1 cellular context compared by ENCODE assay signal in the genomic region with DNA sequence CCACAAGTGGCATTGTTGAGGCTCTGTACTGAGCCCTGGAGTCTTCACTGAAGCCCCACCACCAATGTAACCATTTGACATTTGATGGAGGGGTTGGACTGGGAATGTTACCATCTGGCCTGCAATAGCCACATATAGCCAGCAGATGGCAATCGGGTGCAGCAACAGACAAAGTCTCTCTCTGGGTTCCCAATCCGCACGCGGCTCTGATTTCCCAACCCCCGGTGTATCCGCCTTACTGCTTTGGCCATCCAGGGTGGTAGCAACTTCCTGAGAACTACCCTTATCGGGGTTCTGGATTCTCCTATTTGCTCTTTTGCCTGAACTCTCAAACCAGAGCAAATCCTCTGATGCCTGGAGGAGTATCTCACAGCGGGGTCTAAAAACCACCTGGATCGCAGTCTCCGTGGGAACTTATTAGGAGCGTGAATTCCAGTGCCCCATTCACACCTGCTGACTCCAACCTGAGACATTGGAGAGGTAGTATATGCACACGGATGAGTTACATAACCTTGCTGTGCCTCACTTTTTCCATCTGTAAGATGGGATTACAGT.
TF ChIP-seq lines count a peak whose summit lies in the region.

No MANE protein-coding gene starts in this region.

TF ChIP-seq in WTC11, 78 proteins besides CTCF, POLR2A, EP300 and RAD21 (continued from another document and continues in another):
- TF ChIP-seq AFF4 (CRISPR knock-in tag; IDR thresholded peaks at IDR 0.05; ENCODE audit: borderline replicate concordance) (no peak), CREB1 (CRISPR knock-in tag; IDR thresholded peaks at IDR 0.05) (no peak), KAT7 (CRISPR knock-in tag; IDR thresholded peaks at IDR 0.05; ENCODE audit: borderline replicate concordance) (no peak), ZNF416 (CRISPR knock-in tag; IDR thresholded peaks at IDR 0.05) (no peak), JUN (CRISPR knock-in tag; IDR thresholded peaks at IDR 0.05) (no peak), PREB (CRISPR knock-in tag; IDR thresholded peaks at IDR 0.05; ENCODE audit: borderline replicate concordance) (no peak), NR2C2 (CRISPR knock-in tag; IDR thresholded peaks at IDR 0.05) (no peak), AR (CRISPR knock-in tag; IDR thresholded peaks at IDR 0.05) (no peak), ZMAT4 (CRISPR knock-in tag; IDR thresholded peaks at IDR 0.05) (no peak), ZNF423 (CRISPR knock-in tag; IDR thresholded peaks at IDR 0.05) (no peak), ATF3 (CRISPR knock-in tag; conservative IDR thresholded peaks at IDR 0.05) (no peak), TEAD4 (CRISPR knock-in tag; IDR thresholded peaks at IDR 0.05) (no peak), MXD4 (CRISPR knock-in tag; IDR thresholded peaks at IDR 0.05; ENCODE audit: borderline replicate concordance) (no peak), JAZF1 (CRISPR knock-in tag; IDR thresholded peaks at IDR 0.05) (no peak), ZNF138 (CRISPR knock-in tag; conservative IDR thresholded peaks at IDR 0.05) (no peak), E2F5 (CRISPR knock-in tag; IDR thresholded peaks at IDR 0.05) (no peak), IRF1 (CRISPR knock-in tag; IDR thresholded peaks at IDR 0.05) (no peak), ETV6 (CRISPR knock-in tag; IDR thresholded peaks at IDR 0.05) (peak; percentile 41; the same call in 1 of the 2 replicates), TP53 (CRISPR knock-in tag; IDR thresholded peaks at IDR 0.05) (peak; percentile 59; the same call in 1 of the 2 replicates), RORB (CRISPR knock-in tag; IDR thresholded peaks at IDR 0.05) (no peak), ZNF219 (CRISPR knock-in tag; IDR thresholded peaks at IDR 0.05; ENCODE audit: borderline replicate concordance) (no peak)
- TF ChIP-seq, protein P1, sequence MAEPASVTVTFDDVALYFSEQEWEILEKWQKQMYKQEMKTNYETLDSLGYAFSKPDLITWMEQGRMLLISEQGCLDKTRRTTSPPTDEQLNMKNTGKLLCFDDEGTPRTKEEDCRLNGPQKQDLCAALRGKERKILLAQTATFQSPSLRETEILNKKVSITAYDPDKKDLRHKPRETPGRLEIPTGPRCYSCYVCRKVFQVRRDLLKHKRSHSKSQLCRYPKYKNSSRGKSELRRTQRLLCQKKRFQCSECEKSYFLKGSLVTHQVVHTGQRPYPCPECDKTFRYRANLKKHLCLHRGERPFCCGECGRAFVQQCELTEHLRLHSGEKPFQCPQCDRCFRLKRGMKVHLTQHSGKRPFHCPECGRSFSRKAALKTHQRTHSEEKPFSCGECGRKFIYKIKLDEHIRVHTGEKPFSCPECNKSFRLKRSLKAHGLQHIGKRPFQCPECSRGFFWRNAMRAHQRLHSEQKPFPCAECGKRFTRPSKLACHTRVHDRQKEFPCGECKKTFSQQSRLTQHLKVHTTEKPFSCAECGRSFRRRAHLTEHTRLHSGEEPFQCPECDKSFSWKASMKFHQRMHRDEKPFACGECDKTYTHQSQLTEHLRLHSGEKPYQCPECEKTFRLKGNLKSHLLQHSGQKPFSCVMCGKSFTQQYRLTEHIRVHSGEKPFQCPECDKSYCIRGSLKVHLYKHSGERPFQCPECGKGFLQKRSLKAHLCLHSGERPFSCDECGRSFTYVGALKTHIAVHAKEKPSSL (CRISPR knock-in tag; conservative IDR thresholded peaks at IDR 0.05): no peak
- TF ChIP-seq, protein P2, sequence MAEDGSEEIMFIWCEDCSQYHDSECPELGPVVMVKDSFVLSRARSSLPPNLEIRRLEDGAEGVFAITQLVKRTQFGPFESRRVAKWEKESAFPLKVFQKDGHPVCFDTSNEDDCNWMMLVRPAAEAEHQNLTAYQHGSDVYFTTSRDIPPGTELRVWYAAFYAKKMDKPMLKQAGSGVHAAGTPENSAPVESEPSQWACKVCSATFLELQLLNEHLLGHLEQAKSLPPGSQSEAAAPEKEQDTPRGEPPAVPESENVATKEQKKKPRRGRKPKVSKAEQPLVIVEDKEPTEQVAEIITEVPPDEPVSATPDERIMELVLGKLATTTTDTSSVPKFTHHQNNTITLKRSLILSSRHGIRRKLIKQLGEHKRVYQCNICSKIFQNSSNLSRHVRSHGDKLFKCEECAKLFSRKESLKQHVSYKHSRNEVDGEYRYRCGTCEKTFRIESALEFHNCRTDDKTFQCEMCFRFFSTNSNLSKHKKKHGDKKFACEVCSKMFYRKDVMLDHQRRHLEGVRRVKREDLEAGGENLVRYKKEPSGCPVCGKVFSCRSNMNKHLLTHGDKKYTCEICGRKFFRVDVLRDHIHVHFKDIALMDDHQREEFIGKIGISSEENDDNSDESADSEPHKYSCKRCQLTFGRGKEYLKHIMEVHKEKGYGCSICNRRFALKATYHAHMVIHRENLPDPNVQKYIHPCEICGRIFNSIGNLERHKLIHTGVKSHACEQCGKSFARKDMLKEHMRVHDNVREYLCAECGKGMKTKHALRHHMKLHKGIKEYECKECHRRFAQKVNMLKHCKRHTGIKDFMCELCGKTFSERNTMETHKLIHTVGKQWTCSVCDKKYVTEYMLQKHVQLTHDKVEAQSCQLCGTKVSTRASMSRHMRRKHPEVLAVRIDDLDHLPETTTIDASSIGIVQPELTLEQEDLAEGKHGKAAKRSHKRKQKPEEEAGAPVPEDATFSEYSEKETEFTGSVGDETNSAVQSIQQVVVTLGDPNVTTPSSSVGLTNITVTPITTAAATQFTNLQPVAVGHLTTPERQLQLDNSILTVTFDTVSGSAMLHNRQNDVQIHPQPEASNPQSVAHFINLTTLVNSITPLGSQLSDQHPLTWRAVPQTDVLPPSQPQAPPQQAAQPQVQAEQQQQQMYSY (CRISPR knock-in tag; IDR thresholded peaks at IDR 0.05): peak; percentile 34; the same call in 1 of the 2 replicates
- TF ChIP-seq, protein P3, sequence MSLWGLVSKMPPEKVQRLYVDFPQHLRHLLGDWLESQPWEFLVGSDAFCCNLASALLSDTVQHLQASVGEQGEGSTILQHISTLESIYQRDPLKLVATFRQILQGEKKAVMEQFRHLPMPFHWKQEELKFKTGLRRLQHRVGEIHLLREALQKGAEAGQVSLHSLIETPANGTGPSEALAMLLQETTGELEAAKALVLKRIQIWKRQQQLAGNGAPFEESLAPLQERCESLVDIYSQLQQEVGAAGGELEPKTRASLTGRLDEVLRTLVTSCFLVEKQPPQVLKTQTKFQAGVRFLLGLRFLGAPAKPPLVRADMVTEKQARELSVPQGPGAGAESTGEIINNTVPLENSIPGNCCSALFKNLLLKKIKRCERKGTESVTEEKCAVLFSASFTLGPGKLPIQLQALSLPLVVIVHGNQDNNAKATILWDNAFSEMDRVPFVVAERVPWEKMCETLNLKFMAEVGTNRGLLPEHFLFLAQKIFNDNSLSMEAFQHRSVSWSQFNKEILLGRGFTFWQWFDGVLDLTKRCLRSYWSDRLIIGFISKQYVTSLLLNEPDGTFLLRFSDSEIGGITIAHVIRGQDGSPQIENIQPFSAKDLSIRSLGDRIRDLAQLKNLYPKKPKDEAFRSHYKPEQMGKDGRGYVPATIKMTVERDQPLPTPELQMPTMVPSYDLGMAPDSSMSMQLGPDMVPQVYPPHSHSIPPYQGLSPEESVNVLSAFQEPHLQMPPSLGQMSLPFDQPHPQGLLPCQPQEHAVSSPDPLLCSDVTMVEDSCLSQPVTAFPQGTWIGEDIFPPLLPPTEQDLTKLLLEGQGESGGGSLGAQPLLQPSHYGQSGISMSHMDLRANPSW (CRISPR knock-in tag; conservative IDR thresholded peaks at IDR 0.05; ENCODE audit: low read depth): no peak
- TF ChIP-seq, protein P4, sequence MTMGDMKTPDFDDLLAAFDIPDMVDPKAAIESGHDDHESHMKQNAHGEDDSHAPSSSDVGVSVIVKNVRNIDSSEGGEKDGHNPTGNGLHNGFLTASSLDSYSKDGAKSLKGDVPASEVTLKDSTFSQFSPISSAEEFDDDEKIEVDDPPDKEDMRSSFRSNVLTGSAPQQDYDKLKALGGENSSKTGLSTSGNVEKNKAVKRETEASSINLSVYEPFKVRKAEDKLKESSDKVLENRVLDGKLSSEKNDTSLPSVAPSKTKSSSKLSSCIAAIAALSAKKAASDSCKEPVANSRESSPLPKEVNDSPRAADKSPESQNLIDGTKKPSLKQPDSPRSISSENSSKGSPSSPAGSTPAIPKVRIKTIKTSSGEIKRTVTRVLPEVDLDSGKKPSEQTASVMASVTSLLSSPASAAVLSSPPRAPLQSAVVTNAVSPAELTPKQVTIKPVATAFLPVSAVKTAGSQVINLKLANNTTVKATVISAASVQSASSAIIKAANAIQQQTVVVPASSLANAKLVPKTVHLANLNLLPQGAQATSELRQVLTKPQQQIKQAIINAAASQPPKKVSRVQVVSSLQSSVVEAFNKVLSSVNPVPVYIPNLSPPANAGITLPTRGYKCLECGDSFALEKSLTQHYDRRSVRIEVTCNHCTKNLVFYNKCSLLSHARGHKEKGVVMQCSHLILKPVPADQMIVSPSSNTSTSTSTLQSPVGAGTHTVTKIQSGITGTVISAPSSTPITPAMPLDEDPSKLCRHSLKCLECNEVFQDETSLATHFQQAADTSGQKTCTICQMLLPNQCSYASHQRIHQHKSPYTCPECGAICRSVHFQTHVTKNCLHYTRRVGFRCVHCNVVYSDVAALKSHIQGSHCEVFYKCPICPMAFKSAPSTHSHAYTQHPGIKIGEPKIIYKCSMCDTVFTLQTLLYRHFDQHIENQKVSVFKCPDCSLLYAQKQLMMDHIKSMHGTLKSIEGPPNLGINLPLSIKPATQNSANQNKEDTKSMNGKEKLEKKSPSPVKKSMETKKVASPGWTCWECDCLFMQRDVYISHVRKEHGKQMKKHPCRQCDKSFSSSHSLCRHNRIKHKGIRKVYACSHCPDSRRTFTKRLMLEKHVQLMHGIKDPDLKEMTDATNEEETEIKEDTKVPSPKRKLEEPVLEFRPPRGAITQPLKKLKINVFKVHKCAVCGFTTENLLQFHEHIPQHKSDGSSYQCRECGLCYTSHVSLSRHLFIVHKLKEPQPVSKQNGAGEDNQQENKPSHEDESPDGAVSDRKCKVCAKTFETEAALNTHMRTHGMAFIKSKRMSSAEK (CRISPR knock-in tag; IDR thresholded peaks at IDR 0.05; ENCODE audit: borderline replicate concordance): no peak
